20 cellular contexts compared by ENCODE assay signal in genomic region chr7:9391984-9392383, GRCh38.
DNase-seq lines count a peak whose midpoint lies in the region; ATAC-seq, FAIRE-seq and TF ChIP-seq lines count a peak whose summit lies in the region.
"Had no signal": no experiment of that assay in that cellular context is flagged by ENCODE, and none has a peak within 500 bp of the region (broad histone marks: within the 10 kb centered on the region; RNA-seq: fewer than 3 reads in every experiment).

No MANE protein-coding gene starts in this region.

- FAIRE-seq in A549 (lab: Jason Lieb, UNC), result no peak
- FAIRE-seq in GM12892 (lab: Jason Lieb, UNC), result no peak
- FAIRE-seq: D721Med, G401.6, GM12891, GM18507 had no signal

- H4K5ac ChIP-seq in mesendoderm (ENCODE audit: low read length), result no peak overlapping the region

- H3K9me3 ChIP-seq in A549, result peaks cover 5% of the 10 kb centered on the region; the same call in 1 of the 3 replicates
- peaks cover 0 to 5% (median under 1%) of the 10 kb centered on the region in 4 donors for H3K9me3 ChIP-seq in sigmoid colon
- H3K9me3 ChIP-seq: BE2C had no signal

- no peak overlapping the region for H2BK15ac ChIP-seq in mesendoderm (replicated peaks; ENCODE audit: low read depth)

- CTCF ChIA-PET in A549 (lab: Yijun Ruan, JAX), result no interaction called here

- WGBS in A549 (ENCODE audit: missing lambda C conversion rate), result 15% methylated on average over 4 of the region's 4 CpGs
- no CpG with 5 or more reads among the region's 4 CpGs for WGBS in mesendoderm (ENCODE audit: extremely low coverage, insufficient coverage, low lambda C conversion rate)
- WGBS in sigmoid colon, 2 donors, result 82 to 87% methylated on average over 4 of the region's 4 CpGs

- H3K27ac ChIP-seq in A549 (no peak overlapping the region), mesendoderm (ENCODE audit: low read depth, low read length) (no peak overlapping the region), sigmoid colon (peak overlapping the region in 3 of 4 donors; percentile 51 to 69 (median 68))
- H3K27ac ChIP-seq: 22Rv1, BLaER1 had no signal

- no peaks in the 10 kb centered on the region for H3K79me2 ChIP-seq in mesendoderm (ENCODE audit: control insufficient read depth, insufficient read depth, low read length)

- no peak for ATAC-seq in A549
- ATAC-seq: CD8-positive, alpha-beta T cell had no signal

- no peak overlapping the region for H3K4ac ChIP-seq in mesendoderm (ENCODE audit: low read depth, low read length)

- no peaks in the 10 kb centered on the region for H3K79me1 ChIP-seq in mesendoderm (ENCODE audit: low read length)

- no peak for TF ChIP-seq RAD21 in A549 (conservative IDR thresholded peaks at IDR 0.05 in 1 of 2, IDR thresholded peaks at IDR 0.05 in 1 of 2)

- intact Hi-C loops in sigmoid colon (cut with DNase I), result no loop called here

- H3K4me2 ChIP-seq in A549, result no peak overlapping the region
- no peak overlapping the region for H3K4me2 ChIP-seq in mesendoderm (ENCODE audit: low read length)
- H3K4me2 ChIP-seq: BLaER1 had no signal

- POLR2A ChIA-PET in A549 (lab: Yijun Ruan, JAX), result no interaction called here

- no peak overlapping the region for H2BK120ac ChIP-seq in mesendoderm (ENCODE audit: low read depth, low read length)

- H3K18ac ChIP-seq in mesendoderm (ENCODE audit: low read length), result peak overlapping the region; percentile 18

- DNase-seq in A549 (ENCODE audit: low read depth in 1 of 2, low spot score in 1 of 2), result no peak
- DNase-seq in mesendoderm, result no peak
- DNase-seq in sigmoid colon, result no peak
- DNase-seq in GM12892 (ENCODE audit: insufficient read length), result no peak
- no peak for DNase-seq in activated T-cell treated with anti-CD3 and anti-CD28 coated beads, Interleukin-2, amount 50 U/mL, for 48 hours
- DNase-seq: ACHN; BE2C; C1 segment of cervical spinal cord; Caco-2; Calu3; CD4-positive, CD25-positive, alpha-beta regulatory T cell; CD8-positive, alpha-beta T cell; DMS79 treated with DMSO at 0.1 percent for 48 hours; GF-D8 had no signal

- H3K4me1 ChIP-seq in A549 (no peaks in the 10 kb centered on the region), mesendoderm (ENCODE audit: control insufficient read depth, low read depth, low read length) (no peaks in the 10 kb centered on the region), sigmoid colon (peaks cover 0 to 30% (median 18%) of the 10 kb centered on the region in 4 donors)
- H3K4me1 ChIP-seq: BE2C, BLaER1, Caco-2 had no signal

- TF ChIP-seq CTCF in A549 (IDR thresholded peaks at IDR 0.05) (no peak), sigmoid colon (IDR thresholded peaks at IDR 0.05) (no peak)

- H3K9ac ChIP-seq in mesendoderm (ENCODE audit: low read length), result no peak overlapping the region
- H3K9ac ChIP-seq: BLaER1 had no signal

- H3K4me3 ChIP-seq in A549, result no peak overlapping the region
- no peak overlapping the region for H3K4me3 ChIP-seq in mesendoderm (ENCODE audit: low read length)
- H3K4me3 ChIP-seq in sigmoid colon, result no peak overlapping the region
- H3K4me3 ChIP-seq: BLaER1 had no signal

- H3K27me3 ChIP-seq in mesendoderm (ENCODE audit: insufficient read depth, low read length, poor library complexity) (no peaks in the 10 kb centered on the region), sigmoid colon (no peaks in the 10 kb centered on the region)
- H3K27me3 ChIP-seq: BE2C, BLaER1 had no signal

- H3K56ac ChIP-seq in mesendoderm (ENCODE audit: low read length), result no peak overlapping the region

- H3K23ac ChIP-seq in mesendoderm (ENCODE audit: low read length), result no peak overlapping the region

- H4K8ac ChIP-seq in mesendoderm (ENCODE audit: low read depth, low read length), result no peak overlapping the region

- no peak for TF ChIP-seq EP300 in A549 (IDR thresholded peaks at IDR 0.05)
- no peak for TF ChIP-seq EP300 in sigmoid colon (IDR thresholded peaks at IDR 0.05)

- no peak overlapping the region for H2BK5ac ChIP-seq in mesendoderm (ENCODE audit: low read length)

- H3K36me3 ChIP-seq in mesendoderm (ENCODE audit: control insufficient read depth, insufficient read depth, low read length) (no peaks in the 10 kb centered on the region), sigmoid colon (no peaks in the 10 kb centered on the region)
- H3K36me3 ChIP-seq: BE2C, BLaER1 had no signal

- TF ChIP-seq POLR2A in A549 (IDR thresholded peaks at IDR 0.05; ENCODE audit: low read length) (no peak), sigmoid colon (IDR thresholded peaks at IDR 0.05) (no peak), GM12892 (IDR thresholded peaks at IDR 0.05; ENCODE audit: low read depth, low read length) (no peak)

- H2AK5ac ChIP-seq in mesendoderm (ENCODE audit: low read length), result no peak overlapping the region

TF ChIP-seq in A549, 52 proteins besides CTCF, POLR2A, EP300 and RAD21:
- TF ChIP-seq MYC (IDR thresholded peaks at IDR 0.05; ENCODE audit: borderline replicate concordance, low read length) (no peak), POLR2AphosphoS2 (conservative IDR thresholded peaks at IDR 0.05; ENCODE audit: low read length) (no peak), ZC3H11A (IDR thresholded peaks at IDR 0.05) (peak; percentile 52), SMC3 (IDR thresholded peaks at IDR 0.05) (no peak)

Comparison
In these comparisons a context has a peak if more than half of its experiments do, and no peak if none do; other contexts are left out.
1. H3K27ac ChIP-seq: peak in sigmoid colon (3 of 4); none in A549 (0 of 2) and mesendoderm (single experiment).